ENCODE assay signal across 26 cellular contexts in the genomic region with DNA sequence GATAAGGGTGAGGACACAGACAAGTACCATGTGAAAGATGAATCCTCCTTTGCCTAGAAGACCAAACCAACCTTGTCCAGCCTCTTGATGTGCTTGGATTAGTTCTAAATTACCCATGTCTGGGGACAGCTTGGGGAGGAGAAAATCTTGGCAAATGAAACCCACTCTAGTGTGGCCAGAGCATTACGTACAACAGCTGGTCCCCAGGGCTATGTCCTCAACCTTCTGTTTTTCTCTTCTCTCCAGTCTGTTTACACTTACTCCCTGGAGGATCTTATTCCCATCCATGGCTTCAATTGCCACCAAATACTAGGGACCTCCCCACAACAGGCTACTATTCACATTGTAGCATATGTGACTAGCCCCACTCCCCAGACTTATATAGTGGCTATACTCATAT.
"Had no signal": no experiment of that assay in that cellular context is flagged by ENCODE, and none has a peak within 500 bp of the region (broad histone marks: within the 10 kb centered on the region; RNA-seq: fewer than 3 reads in every experiment).

No MANE protein-coding gene starts in this region.

- H3K9me3 ChIP-seq: esophagus muscularis mucosa, heart right ventricle, left lung, sigmoid colon, testis, tibial artery, upper lobe of left lung had no signal

- ATAC-seq: foreskin keratinocyte; heart right ventricle; left cardiac atrium; left lung; naive thymus-derived CD4-positive, alpha-beta T cell; stimulated activated effector memory CD8-positive, alpha-beta T cell treated with anti-CD3 and anti-CD28 coated beads, Interleukin-12 subunit alpha, Interleukin-12 subunit beta, amount 100 ng/mL, for 72 hours had no signal

- H3K9me3 Mint-ChIP-seq: nephron, neural progenitor cell had no signal

- H3K27ac ChIP-seq: coronary artery, esophagus muscularis mucosa, foreskin keratinocyte, heart right ventricle, left lung, neural progenitor cell, parathyroid adenoma, sigmoid colon, testis, tibial artery, upper lobe of left lung had no signal

- H3K4me1 ChIP-seq: esophagus muscularis mucosa, foreskin keratinocyte, heart right ventricle, left lung, neural progenitor cell, parathyroid adenoma, sigmoid colon, testis, tibial artery, upper lobe of left lung had no signal

- DNase-seq: dermis blood vessel endothelial cell; effector memory CD4-positive, alpha-beta T cell; foreskin keratinocyte; glutamatergic neuron; heart right ventricle; hippocampal formation; left cardiac atrium; left lung; mesenchymal stem cell; midbrain; naive thymus-derived CD4-positive, alpha-beta T cell; sigmoid colon; stimulated activated CD4-positive, alpha-beta T cell treated with anti-CD3 and anti-CD28 coated beads, Interleukin-2, amount 100 ng/mL, for 24 hours; stimulated activated CD4-positive, alpha-beta T cell treated with anti-CD3 and anti-CD28 coated beads, Interleukin-4, amount 100 ng/mL, for 24 hours; stimulated activated naive CD4-positive, alpha-beta T cell treated with Interleukin-2 at 50 U/mL for 16 hours; substantia nigra; testis; tibial artery; upper lobe of left lung had no signal

- H3K27me3 Mint-ChIP-seq: progenitor cell of endocrine pancreas had no signal

- H3K27me3 ChIP-seq: esophagus muscularis mucosa, foreskin keratinocyte, left lung, neural progenitor cell, sigmoid colon, testis, tibial artery, upper lobe of left lung had no signal

- H3K36me3 ChIP-seq: neural progenitor cell had no signal

- H3K27ac Mint-ChIP-seq: naive thymus-derived CD4-positive, alpha-beta T cell; nephron; neural progenitor cell; progenitor cell of endocrine pancreas; stimulated activated effector memory CD8-positive, alpha-beta T cell treated with anti-CD3 and anti-CD28 coated beads, Interleukin-12 subunit alpha, Interleukin-12 subunit beta, amount 100 ng/mL, for 72 hours had no signal

- H3K4me1 Mint-ChIP-seq: naive thymus-derived CD4-positive, alpha-beta T cell; nephron; neural progenitor cell; stimulated activated effector memory CD8-positive, alpha-beta T cell treated with anti-CD3 and anti-CD28 coated beads, Interleukin-12 subunit alpha, Interleukin-12 subunit beta, amount 100 ng/mL, for 72 hours had no signal

- H3K4me3 ChIP-seq: coronary artery, esophagus muscularis mucosa, heart right ventricle, left lung, neural progenitor cell, sigmoid colon, testis, tibial artery, upper lobe of left lung had no signal

- H3K4me3 Mint-ChIP-seq: naive thymus-derived CD4-positive, alpha-beta T cell; nephron; neural progenitor cell; stimulated activated effector memory CD8-positive, alpha-beta T cell treated with anti-CD3 and anti-CD28 coated beads, Interleukin-12 subunit alpha, Interleukin-12 subunit beta, amount 100 ng/mL, for 72 hours had no signal
